In genomic region chr14:91367173-91368171, GRCh38 we compare ENCODE assay signal across 8 cellular contexts. TPM values are rescaled to one million over a fixed set of nuclear protein-coding genes. Genes with fewer than 3 reads are reported as not detected.
DNase-seq lines count a peak whose midpoint lies in the region; ATAC-seq, FAIRE-seq and TF ChIP-seq lines count a peak whose summit lies in the region.

No MANE protein-coding gene starts in this region.

- CTCF ChIA-PET in H1 (lab: Charles Lee; ENCODE audit: partially characterized antibody): interaction anchor here (0.8 to 3.0 kb wide), 7 partner anchors 13 to 60 kb away, joined by 3 to 16 read pairs (median 3); no protein-coding TSS in a partner anchor

- DNase-seq in GM10266 (ENCODE audit: extremely low spot score): peak; percentile 74
- peak; percentile 21 for DNase-seq in UCSD-AML1 (lab: John Stamatoyannopoulos, UW; ENCODE audit: unreplicated experiment)
- DNase-seq in H1 (ENCODE audit: low read depth in 1 of 2, low spot score in 2 of 2): no peak
- DNase-seq in stimulated activated naive CD8-positive, alpha-beta T cell treated with anti-CD3 and anti-CD28 coated beads, Interleukin-15, Interleukin-2, amounts not matched to agents 100 U/mL and 50 U/mL, for 24 hours: peak; percentile 67
- no peak for DNase-seq in foreskin melanocyte
- DNase-seq in pons (ENCODE audit: low spot score): no peak

- 77% methylated on average over 22 of the region's 22 CpGs; no CpG with 5 or more reads in 1 of the 2 experiments for WGBS in H1 (ENCODE audit: extremely low coverage in 1 of 2, insufficient coverage in 1 of 2, insufficient read length in 1 of 2, insufficient replicate concordance in 2 of 2, low coverage in 1 of 2, low lambda C conversion rate in 2 of 2, missing lambda C conversion rate in 1 of 2), 2 experiments

- H2BK12ac ChIP-seq in H1 (ENCODE audit: low read depth, low read length): no peak overlapping the region

- no peaks in the 10 kb centered on the region for H3K27me3 ChIP-seq in H1 (replicated peaks in 1 of 4; ENCODE audit: control insufficient read depth in 3 of 4, extremely low read depth in 1 of 4, insufficient read depth in 3 of 4, low read length in 3 of 4)

- H2BK15ac ChIP-seq in H1 (ENCODE audit: low read length): no peak overlapping the region

- no peak overlapping the region for H3K4me3 ChIP-seq in H1 (ENCODE audit: extremely low read depth in 1 of 4, insufficient read depth in 2 of 4, low read depth in 3 of 4, low read length in 4 of 4)

- H3K4me2 ChIP-seq in H1 (ENCODE audit: insufficient read depth in 1 of 2, low read depth in 2 of 2, low read length in 2 of 2): no peak overlapping the region

- no peaks in the 10 kb centered on the region for H3K23me2 ChIP-seq in H1 (ENCODE audit: low read depth, low read length)

- no peak overlapping the region for H4K91ac ChIP-seq in H1 (replicated peaks; ENCODE audit: insufficient read length, low read length)

- TF ChIP-seq RAD21 in H1 (IDR thresholded peaks at IDR 0.05 in 1 of 2, conservative IDR thresholded peaks at IDR 0.05 in 1 of 2; ENCODE audit: low read depth in 2 of 2, low read length in 2 of 2): no peak

- H4K8ac ChIP-seq in H1 (ENCODE audit: extremely low read depth, insufficient read depth, low read length): no peak overlapping the region

- H4K5ac ChIP-seq in H1 (ENCODE audit: insufficient read length, low read depth, low read length): no peak overlapping the region

- H3K36me3 ChIP-seq in H1 (ENCODE audit: control insufficient read depth in 2 of 4, insufficient read depth in 4 of 4, low read length in 3 of 4): no peaks in the 10 kb centered on the region

- no peak overlapping the region for H3K18ac ChIP-seq in H1 (ENCODE audit: extremely low read depth, low read length)

- H3K79me1 ChIP-seq in H1 (ENCODE audit: low read depth, low read length): peaks cover 30% of the 10 kb centered on the region

- peaks cover 7 to 29% (median 17%) of the 10 kb centered on the region in 4 experiments for H3K4me1 ChIP-seq in H1 (replicated peaks in 1 of 4; ENCODE audit: control insufficient read depth in 3 of 4, insufficient read depth in 4 of 4, low read length in 3 of 4)

- FAIRE-seq in H1 (lab: Jason Lieb, UNC): no peak

- TF ChIP-seq CTCF in GM10266 (IDR thresholded peaks at IDR 0.05; ENCODE audit: control insufficient read depth, insufficient read depth, low read depth, missing control alignments) (no peak), H1 (IDR thresholded peaks at IDR 0.05; ENCODE audit: control extremely low read depth in 1 of 3, insufficient read depth in 1 of 3, low read depth in 1 of 3, low read length in 3 of 3) (no peak)

- peaks cover 11 to 34% of the 10 kb centered on the region in 2 experiments for H4K20me1 ChIP-seq in H1 (replicated peaks in 1 of 2; ENCODE audit: control insufficient read depth in 1 of 2, insufficient read depth in 2 of 2, low read length in 2 of 2)

- peak overlapping the region; percentile 29; the same call in 1 of the 2 replicates for H3K27ac ChIP-seq in H1 (ENCODE audit: low read depth, low read length)

- H3K79me2 ChIP-seq in H1 (ENCODE audit: control insufficient read depth in 1 of 2, insufficient read depth in 2 of 2, low read length in 2 of 2): peaks cover 0 to 75% of the 10 kb centered on the region in 2 experiments; a peak in 3 of 4 replicates

- no peak overlapping the region for H2BK20ac ChIP-seq in H1 (ENCODE audit: low read length)

- H2AK5ac ChIP-seq in H1 (ENCODE audit: low read depth, low read length): no peak overlapping the region

- no peak overlapping the region for H3K23ac ChIP-seq in H1 (ENCODE audit: insufficient read length)

- no peak overlapping the region for H2BK5ac ChIP-seq in H1 (ENCODE audit: low read depth, low read length)

- peak; percentile 82 for ATAC-seq in GM19468 (IDR thresholded peaks at IDR 0.05; ENCODE audit: extremely low read depth, unreplicated experiment)
- ATAC-seq in HG03521 (IDR thresholded peaks at IDR 0.05; ENCODE audit: unreplicated experiment): peak; percentile 79
- ATAC-seq in stimulated activated naive CD8-positive, alpha-beta T cell treated with anti-CD3 and anti-CD28 coated beads, Interleukin-15, Interleukin-2, amounts not matched to agents 100 U/mL and 50 U/mL, for 24 hours: peak; percentile 65

- POLR2A ChIA-PET in H1 (lab: Charles Lee; ENCODE audit: partially characterized antibody): interaction anchor here (0.6 to 1.0 kb wide), 3 partner anchors 10 to 48 kb away, joined by 3 read pairs; no protein-coding TSS in a partner anchor

- H2BK120ac ChIP-seq in H1 (replicated peaks; ENCODE audit: low read depth, low read length): no peak overlapping the region

- no peak for TF ChIP-seq EP300 in H1 (IDR thresholded peaks at IDR 0.05; ENCODE audit: borderline replicate concordance in 1 of 2, low read depth in 2 of 2, low read length in 2 of 2)

- no peak overlapping the region for H3K9ac ChIP-seq in H1 (replicated peaks in 1 of 4; ENCODE audit: extremely low read depth in 1 of 4, low read depth in 3 of 4, low read length in 3 of 4)

- no peak overlapping the region for H3K4ac ChIP-seq in H1 (replicated peaks; ENCODE audit: insufficient read length, low read depth, low read length)

- no peaks in the 10 kb centered on the region for H3K9me3 ChIP-seq in H1 (ENCODE audit: insufficient read depth in 2 of 2, low read depth in 1 of 2, low read length in 1 of 2)

- H3K56ac ChIP-seq in H1 (replicated peaks; ENCODE audit: insufficient read length, low read depth, low read length): no peak overlapping the region

- no peak for TF ChIP-seq POLR2A in H1 (IDR thresholded peaks at IDR 0.05; ENCODE audit: control extremely low read depth in 1 of 2, low read depth in 2 of 2, low read length in 2 of 2)

- no peak overlapping the region for H3K14ac ChIP-seq in H1 (ENCODE audit: insufficient read length)

- no peak overlapping the region for H2AFZ ChIP-seq in H1 (ENCODE audit: low read length)

TF ChIP-seq in H1, 55 proteins besides CTCF, POLR2A, EP300 and RAD21:
- no peak for TF ChIP-seq BRCA1 (IDR thresholded peaks at IDR 0.05; ENCODE audit: low read depth, low read length)
- no peak for TF ChIP-seq CBX8 (IDR thresholded peaks at IDR 0.05; ENCODE audit: borderline replicate concordance, low read depth, low read length)
- TF ChIP-seq ASH2L (IDR thresholded peaks at IDR 0.05; ENCODE audit: low read length): no peak
- TF ChIP-seq SRF (IDR thresholded peaks at IDR 0.05; ENCODE audit: low read depth, low read length): no peak
- no peak for TF ChIP-seq CHD1 (IDR thresholded peaks at IDR 0.05; ENCODE audit: low read depth, low read length)
- TF ChIP-seq EZH2 (IDR thresholded peaks at IDR 0.05; ENCODE audit: low read depth, low read length, severe bottlenecking): no peak
- no peak for TF ChIP-seq CEBPB (IDR thresholded peaks at IDR 0.05; ENCODE audit: low read depth, low read length)
- no peak for TF ChIP-seq FOSL1 (IDR thresholded peaks at IDR 0.05; ENCODE audit: insufficient read depth, low read depth, low read length)
- no peak for TF ChIP-seq JUN (IDR thresholded peaks at IDR 0.05; ENCODE audit: low read depth, low read length)
- no peak for TF ChIP-seq PHF8 (conservative IDR thresholded peaks at IDR 0.05; ENCODE audit: low read depth, low read length)
- no peak for TF ChIP-seq GABPA (IDR thresholded peaks at IDR 0.05; ENCODE audit: borderline replicate concordance, insufficient read depth, low read length)
- no peak for TF ChIP-seq CBX5 (IDR thresholded peaks at IDR 0.05; ENCODE audit: low read depth, low read length)
- TF ChIP-seq SIN3A (conservative IDR thresholded peaks at IDR 0.05 in 1 of 2, IDR thresholded peaks at IDR 0.05 in 1 of 2; ENCODE audit: low read depth in 1 of 2, low read length in 2 of 2): no peak
- no peak for TF ChIP-seq TCF12 (IDR thresholded peaks at IDR 0.05; ENCODE audit: low read depth, low read length)
- no peak for TF ChIP-seq RFX5 (IDR thresholded peaks at IDR 0.05; ENCODE audit: borderline replicate concordance, low read depth, low read length)

RNA-seq across cellular contexts. Expression of gene CCDC88C, which starts 50.1 kb away (rescaled TPM):
- 55.4 and 57.7 TPM in 2 replicates for total RNA-seq in H1 (2021; fragmentation: NEBNext Ultra II Directional; extraction: Animal tissue kit (Norgen Biotek cat#: 25700))
- polyA plus RNA-seq in H1 (2011; rRNA removed): 10.3 and 19.5 TPM in 2 replicates
- 17.7 TPM for polyA plus RNA-seq in H1 (2011; cell fraction: cytosol; rRNA removed)
- 46.9 TPM for polyA plus RNA-seq in H1 (2011; cell fraction: nucleus; rRNA removed)
- 23.7 to 30.8 TPM (median 27.7 TPM) in 4 replicates for polyA plus RNA-seq in H1 (2012, experiment 1 of 2)
- 10.5 TPM for polyA plus RNA-seq in H1 (2012, experiment 2 of 2)
- polyA plus RNA-seq in H1 (2013, experiment 1 of 2): 23.3 TPM
- 22.6 TPM for polyA plus RNA-seq in H1 (2013, experiment 2 of 2)
- polyA minus RNA-seq in H1 (2011; rRNA and poly(A)+ RNA removed): 41.4 and 42.2 TPM in 2 replicates
- polyA minus RNA-seq in H1 (2011; cell fraction: cytosol; rRNA and poly(A)+ RNA removed): 27.2 TPM
- polyA minus RNA-seq in H1 (2011; cell fraction: nucleus; rRNA and poly(A)+ RNA removed): 64.1 TPM

Comparison
In these comparisons a context has a peak if more than half of its experiments do, and no peak if none do; other contexts are left out.
1. DNase-seq: peak in GM10266 (single experiment), UCSD-AML1 (single experiment) and stimulated activated naive CD8-positive, alpha-beta T cell treated with anti-CD3 and anti-CD28 coated beads, Interleukin-15, Interleukin-2, amounts not matched to agents 100 U/mL and 50 U/mL, for 24 hours (single experiment); none in H1 (0 of 2), foreskin melanocyte (single experiment) and pons (single experiment).
2. Peak in every context shown above with its lines, with median percentiles within 50 percentile points of each other: ATAC-seq.